ENCODE assay signal across 20 cellular contexts in genomic region chr4:102683846-102684581, GRCh38.
DNase-seq lines count a peak whose midpoint lies in the region; ATAC-seq, FAIRE-seq and TF ChIP-seq lines count a peak whose summit lies in the region.
"Had no signal": no experiment of that assay in that cellular context is flagged by ENCODE, and none has a peak within 500 bp of the region (broad histone marks: within the 10 kb centered on the region; RNA-seq: fewer than 3 reads in every experiment).

No MANE protein-coding gene starts in this region.

- H4K20me1 ChIP-seq in mammary epithelial cell (ENCODE audit: insufficient read depth, low read length) (no peaks in the 10 kb centered on the region), keratinocyte (ENCODE audit: control insufficient read depth, extremely low read depth, insufficient read depth, low read length) (no peaks in the 10 kb centered on the region)

- no peak for TF ChIP-seq POLR2A in GM12892 (IDR thresholded peaks at IDR 0.05; ENCODE audit: low read depth, low read length)

- no peak for ATAC-seq in GM19452 (IDR thresholded peaks at IDR 0.05; ENCODE audit: unreplicated experiment)
- no peak for ATAC-seq in stimulated activated naive CD8-positive, alpha-beta T cell treated with anti-CD3 and anti-CD28 coated beads, Interleukin-15, amount 100 ng/mL, for 72 hours
- ATAC-seq: CD8-positive, alpha-beta T cell had no signal

- 45% methylated on average over 5 of the region's 5 CpGs for WGBS in mammary epithelial cell (ENCODE audit: low coverage, missing lambda C conversion rate)

- dilution Hi-C loops in mammary epithelial cell (cut with HindIII; ENCODE audit: low sequenced_read_pairs) (no loop called here), keratinocyte (cut with MboI; ENCODE audit: extremely low pct_ligation_motif_present, low sequenced_read_pairs) (no loop called here)

- H3K27ac Mint-ChIP-seq in stimulated activated naive CD8-positive, alpha-beta T cell treated with anti-CD3 and anti-CD28 coated beads, Interleukin-15, amount 100 ng/mL, for 72 hours: no peak overlapping the region
- H3K27ac Mint-ChIP-seq: CD8-positive, alpha-beta T cell had no signal

- H3K9me3 ChIP-seq in mammary epithelial cell (replicated peaks; ENCODE audit: insufficient read depth, low read length): no peaks in the 10 kb centered on the region
- no peaks in the 10 kb centered on the region for H3K9me3 ChIP-seq in keratinocyte (ENCODE audit: control insufficient read depth, low read depth, low read length)
- H3K9me3 ChIP-seq: MG63 had no signal

- no peaks in the 10 kb centered on the region for H3K4me1 Mint-ChIP-seq in stimulated activated naive CD8-positive, alpha-beta T cell treated with anti-CD3 and anti-CD28 coated beads, Interleukin-15, amount 100 ng/mL, for 72 hours

- H3K4me3 Mint-ChIP-seq in stimulated activated naive CD8-positive, alpha-beta T cell treated with anti-CD3 and anti-CD28 coated beads, Interleukin-15, amount 100 ng/mL, for 72 hours: no peak overlapping the region
- H3K4me3 Mint-ChIP-seq: CD8-positive, alpha-beta T cell had no signal

- H3K27me3 ChIP-seq in mammary epithelial cell (ENCODE audit: insufficient read depth, low read length): no peaks in the 10 kb centered on the region
- H3K27me3 ChIP-seq in keratinocyte (ENCODE audit: control insufficient read depth, extremely low read depth, insufficient read depth, low read length): no peaks in the 10 kb centered on the region
- H3K27me3 ChIP-seq: MG63 had no signal

- no peak overlapping the region for H3K4me3 ChIP-seq in mammary epithelial cell (replicated peaks in 1 of 3; ENCODE audit: insufficient read depth in 1 of 3, low read depth in 2 of 3, low read length in 3 of 3)
- peak overlapping the region in 2 of 3 experiments; percentile 9 to 51 for H3K4me3 ChIP-seq in keratinocyte (ENCODE audit: control insufficient read depth in 2 of 3, extremely low read depth in 1 of 3, insufficient read depth in 2 of 3, low read depth in 1 of 3, low read length in 3 of 3)
- H3K4me3 ChIP-seq: MG63 had no signal

- no peaks in the 10 kb centered on the region for H3K27me3 Mint-ChIP-seq in stimulated activated naive CD8-positive, alpha-beta T cell treated with anti-CD3 and anti-CD28 coated beads, Interleukin-15, amount 100 ng/mL, for 72 hours

- intact Hi-C loops in mammary epithelial cell (cut with micrococcal nuclease): loop anchor here (2.0 to 5.0 kb wide), 3 partner anchors 19 to 78 kb away; partner anchors contain the start of gene MANBA

- peak; percentile 17 for FAIRE-seq in GM12892 (lab: Jason Lieb, UNC)
- FAIRE-seq in keratinocyte (lab: Jason Lieb, UNC): peak; percentile 48
- FAIRE-seq: D721Med, G401.6, H54 had no signal

- H3K4me1 ChIP-seq in mammary epithelial cell (ENCODE audit: insufficient read depth, low read length): peaks cover 46% of the 10 kb centered on the region
- H3K4me1 ChIP-seq in keratinocyte (ENCODE audit: control insufficient read depth, extremely low read depth, insufficient read depth, low read length): peaks cover 39% of the 10 kb centered on the region

- H3K9me3 Mint-ChIP-seq in stimulated activated naive CD8-positive, alpha-beta T cell treated with anti-CD3 and anti-CD28 coated beads, Interleukin-15, amount 100 ng/mL, for 72 hours: no peaks in the 10 kb centered on the region
- H3K9me3 Mint-ChIP-seq: CD8-positive, alpha-beta T cell had no signal

- H3K9me1 ChIP-seq in keratinocyte (ENCODE audit: control insufficient read depth, extremely low read depth, insufficient read depth, low read length): no peaks in the 10 kb centered on the region

- H3K9ac ChIP-seq in mammary epithelial cell (ENCODE audit: insufficient read depth, low read length) (peak overlapping the region; percentile 45), keratinocyte (ENCODE audit: control insufficient read depth, extremely low read depth, insufficient read depth, low read length) (peak overlapping the region; percentile 49)

- BruUV-seq in mammary epithelial cell (replicated peaks; lab: Mats Ljungman, UMichigan): TSS peak; percentile 87

- peak overlapping the region; percentile 95 for H3K27ac ChIP-seq in mammary epithelial cell (ENCODE audit: insufficient read depth, low read depth, low read length)
- H3K27ac ChIP-seq in keratinocyte (ENCODE audit: control insufficient read depth, insufficient read depth, low read length): peak overlapping the region; percentile 92
- H3K27ac ChIP-seq: HL-60 had no signal

- H3K4me2 ChIP-seq in mammary epithelial cell (ENCODE audit: insufficient read depth, low read depth, low read length): peak overlapping the region; percentile 66
- H3K4me2 ChIP-seq in keratinocyte (ENCODE audit: control insufficient read depth, extremely low read depth, insufficient read depth, low read depth, low read length): peak overlapping the region; percentile 68

- no peak for DNase-seq in GM12892 (ENCODE audit: insufficient read length)
- DNase-seq in OCI-M2 (lab: John Stamatoyannopoulos, UW; ENCODE audit: unreplicated experiment): peak; percentile 57
- DNase-seq in mammary epithelial cell: peak; percentile 15
- DNase-seq in keratinocyte (ENCODE audit: low read depth, low spot score): no peak
- no peak for DNase-seq in NCI-H774 (lab: John Stamatoyannopoulos, UW)
- DNase-seq in activated effector memory CD4-positive, alpha-beta T cell treated with Interleukin-2 at 50 U/mL for 16 hours: no peak
- DNase-seq in stimulated activated naive CD8-positive, alpha-beta T cell treated with anti-CD3 and anti-CD28 coated beads, Interleukin-15, amount 100 ng/mL, for 72 hours: no peak
- DNase-seq: CD8-positive, alpha-beta T cell; DMS79 treated with DMSO at 0.1 percent for 48 hours; KG1; NCI-H1105 treated with DMSO at 0.1 percent for 48 hours; NCI-H187; NCI-H446 treated with DMSO at 0.1 percent for 48 hours; NCI-H748 treated with DMSO at 0.1 percent for 48 hours had no signal

- CTCF ChIA-PET in mammary epithelial cell (lab: Charles Lee; ENCODE audit: low non-redundant PET): no interaction called here

- H3K36me3 ChIP-seq in mammary epithelial cell (ENCODE audit: insufficient read depth, low read length) (no peaks in the 10 kb centered on the region), keratinocyte (ENCODE audit: control insufficient read depth in 2 of 2, extremely low read depth in 1 of 2, insufficient read depth in 2 of 2, low read length in 2 of 2) (no peaks in the 10 kb centered on the region)
- H3K36me3 ChIP-seq: MG63 had no signal

- in situ Hi-C loops in mammary epithelial cell (cut with MboI; ENCODE audit: low sequenced_read_pairs in 2 of 2): no loop called here

- no peaks in the 10 kb centered on the region for H3K79me2 ChIP-seq in mammary epithelial cell (ENCODE audit: insufficient read depth, low read length)
- no peaks in the 10 kb centered on the region for H3K79me2 ChIP-seq in keratinocyte (ENCODE audit: control insufficient read depth, insufficient read depth, low read length)

- TF ChIP-seq CTCF in mammary epithelial cell (conservative IDR thresholded peaks at IDR 0.05 in 1 of 2, IDR thresholded peaks at IDR 0.05 in 1 of 2; ENCODE audit: extremely low read depth in 1 of 2, insufficient read depth in 1 of 2, low read depth in 1 of 2, low read length in 2 of 2) (no peak), keratinocyte (optimal IDR thresholded peaks at IDR 0.05 in 1 of 3, IDR thresholded peaks at IDR 0.05 in 1 of 3, conservative IDR thresholded peaks at IDR 0.05 in 1 of 3; ENCODE audit: extremely low read depth in 1 of 3, insufficient read depth in 2 of 3, low read length in 3 of 3) (no peak)

- H2AFZ ChIP-seq in mammary epithelial cell (ENCODE audit: low read depth, low read length): no peak overlapping the region
- H2AFZ ChIP-seq in keratinocyte (ENCODE audit: control insufficient read depth, low read length): no peak overlapping the region

Comparison
In these comparisons a context has a peak if more than half of its experiments do, and no peak if none do; other contexts are left out.
1. DNase-seq: peak in OCI-M2 (single experiment) and mammary epithelial cell (single experiment); none in GM12892 (single experiment), keratinocyte (single experiment), NCI-H774 (single experiment), activated effector memory CD4-positive, alpha-beta T cell treated with Interleukin-2 at 50 U/mL for 16 hours (single experiment) and stimulated activated naive CD8-positive, alpha-beta T cell treated with anti-CD3 and anti-CD28 coated beads, Interleukin-15, amount 100 ng/mL, for 72 hours (0 of 2).
2. H3K4me3 ChIP-seq: peak in keratinocyte (2 of 3); none in mammary epithelial cell (0 of 3).